Comparison of ENCODE assay signal across 8 cellular contexts in genomic region chr5:179678238-179679013, GRCh38. TPM values are rescaled to one million over a fixed set of nuclear protein-coding genes. Genes with fewer than 3 reads are reported as not detected.
DNase-seq lines count a peak whose midpoint lies in the region; ATAC-seq, FAIRE-seq and TF ChIP-seq lines count a peak whose summit lies in the region.

No MANE protein-coding gene starts in this region.

- H3K9ac ChIP-seq in keratinocyte (ENCODE audit: control insufficient read depth, extremely low read depth, insufficient read depth, low read length) = peak overlapping the region; percentile 94

- H3K27ac ChIP-seq in keratinocyte (ENCODE audit: control insufficient read depth, insufficient read depth, low read length) = peak overlapping the region; percentile 86

- peak overlapping the region; percentile 85 for H3K4me2 ChIP-seq in keratinocyte (ENCODE audit: control insufficient read depth, extremely low read depth, insufficient read depth, low read depth, low read length)

- H3K9me3 ChIP-seq in keratinocyte (ENCODE audit: control insufficient read depth, low read depth, low read length) = no peaks in the 10 kb centered on the region

- H3K4me3 ChIP-seq in keratinocyte (ENCODE audit: control insufficient read depth in 2 of 3, extremely low read depth in 1 of 3, insufficient read depth in 2 of 3, low read depth in 1 of 3, low read length in 3 of 3) = peak overlapping the region; percentile 77 to 96 (median 95)

- H2AFZ ChIP-seq in keratinocyte (ENCODE audit: control insufficient read depth, low read length) = peak overlapping the region; percentile 96

- peaks cover 10% of the 10 kb centered on the region for H3K79me2 ChIP-seq in keratinocyte (ENCODE audit: control insufficient read depth, insufficient read depth, low read length)

- H4K20me1 ChIP-seq in keratinocyte (ENCODE audit: control insufficient read depth, extremely low read depth, insufficient read depth, low read length) = no peaks in the 10 kb centered on the region

- ATAC-seq in GM19035 (IDR thresholded peaks at IDR 0.05; ENCODE audit: unreplicated experiment) (peak; percentile 86), HG03280 (IDR thresholded peaks at IDR 0.05; ENCODE audit: unreplicated experiment) (peak; percentile 85)
- ATAC-seq in activated CD4-positive, CD25-positive, alpha-beta regulatory T cell treated with anti-CD3 and anti-CD28 coated beads, Interleukin-2, amount 50 U/mL, for 24 hours = peak; percentile 93

- no peak for FAIRE-seq in keratinocyte (lab: Jason Lieb, UNC)

- no peaks in the 10 kb centered on the region for H3K9me1 ChIP-seq in keratinocyte (ENCODE audit: control insufficient read depth, extremely low read depth, insufficient read depth, low read length)

- no peaks in the 10 kb centered on the region for H3K27me3 ChIP-seq in keratinocyte (ENCODE audit: control insufficient read depth, extremely low read depth, insufficient read depth, low read length)

- dilution Hi-C loops in keratinocyte (cut with MboI; ENCODE audit: extremely low pct_ligation_motif_present, low sequenced_read_pairs) = no loop called here

- DNase-seq in AG09319 (ENCODE audit: extremely low read depth, low read depth) (peak; percentile 83), NCI-H345 treated with DMSO at 0.1 percent for 48 hours (lab: John Stamatoyannopoulos, UW; ENCODE audit: unreplicated experiment) (peak; percentile 91), cerebellar cortex (ENCODE audit: low spot score) (peak; percentile 93), keratinocyte (ENCODE audit: low read depth, low spot score) (peak; percentile 82)
- DNase-seq in stimulated activated CD4-positive, alpha-beta T cell treated with anti-CD3 and anti-CD28 coated beads, Interleukin-12 subunit alpha, Interleukin-12 subunit beta, amount 100 ng/mL, for 4 hours = peak; percentile 94

- peaks cover 0 to 2% of the 10 kb centered on the region in 2 experiments for H3K36me3 ChIP-seq in keratinocyte (ENCODE audit: control insufficient read depth in 2 of 2, extremely low read depth in 1 of 2, insufficient read depth in 2 of 2, low read length in 2 of 2)

- TF ChIP-seq CTCF in AG09319 (IDR thresholded peaks at IDR 0.05; ENCODE audit: low read depth, low read length) (no peak; the same call in 1 of the 2 replicates), keratinocyte (optimal IDR thresholded peaks at IDR 0.05 in 1 of 3, IDR thresholded peaks at IDR 0.05 in 1 of 3, conservative IDR thresholded peaks at IDR 0.05 in 1 of 3; ENCODE audit: extremely low read depth in 1 of 3, insufficient read depth in 2 of 3, low read length in 3 of 3) (peak in 1 of 3 experiments; percentile 16)

- H3K4me1 ChIP-seq in keratinocyte (ENCODE audit: control insufficient read depth, extremely low read depth, insufficient read depth, low read length) = peaks cover 12% of the 10 kb centered on the region

RNA-seq across cellular contexts. Expression of gene CBY3, which starts 2.4 kb away (rescaled TPM):
- not detected in 3 replicates for polyA plus RNA-seq in keratinocyte
- polyA plus RNA-seq in keratinocyte (2011; ENCODE audit: low read depth) = not detected
- polyA plus RNA-seq in keratinocyte (2011; cell fraction: cytosol; rRNA removed) = not detected in 2 replicates
- not detected in 2 replicates for polyA plus RNA-seq in keratinocyte (2011; cell fraction: nucleus; rRNA removed)
- 0.31 TPM in 1 of 2 replicates, not detected in the other for polyA plus RNA-seq in keratinocyte (2012; ENCODE audit: low replicate concordance)
- not detected in 3 replicates for polyA minus RNA-seq in keratinocyte
- polyA minus RNA-seq in keratinocyte (2011; cell fraction: cytosol; rRNA and poly(A)+ RNA removed) = not detected
- not detected in 2 replicates for polyA minus RNA-seq in keratinocyte (2011; cell fraction: nucleus; rRNA and poly(A)+ RNA removed)

RNA-seq across cellular contexts. Expression of gene CANX, which starts 20.3 kb away (rescaled TPM):
- 338 to 720 TPM (median 579 TPM) in 3 replicates for polyA plus RNA-seq in keratinocyte
- polyA plus RNA-seq in keratinocyte (2011; ENCODE audit: low read depth) = 224 TPM
- 167 and 348 TPM in 2 replicates for polyA plus RNA-seq in keratinocyte (2011; cell fraction: cytosol; rRNA removed)
- 353 and 525 TPM in 2 replicates for polyA plus RNA-seq in keratinocyte (2011; cell fraction: nucleus; rRNA removed)
- 255 and 517 TPM in 2 replicates for polyA plus RNA-seq in keratinocyte (2012; ENCODE audit: low replicate concordance)
- 749 to 1,149 TPM (median 774 TPM) in 3 replicates for polyA minus RNA-seq in keratinocyte
- polyA minus RNA-seq in keratinocyte (2011; cell fraction: cytosol; rRNA and poly(A)+ RNA removed) = 354 TPM
- polyA minus RNA-seq in keratinocyte (2011; cell fraction: nucleus; rRNA and poly(A)+ RNA removed) = 542 and 1,030 TPM in 2 replicates

RNA-seq across cellular contexts. Expression of gene MAML1, which starts 54.2 kb away (rescaled TPM):
- polyA plus RNA-seq in keratinocyte = 3.2 to 6.0 TPM (median 4.9 TPM) in 3 replicates
- polyA plus RNA-seq in keratinocyte (2011; ENCODE audit: low read depth) = 2.4 TPM
- 4.4 and 4.7 TPM in 2 replicates for polyA plus RNA-seq in keratinocyte (2011; cell fraction: cytosol; rRNA removed)
- 13.0 and 14.7 TPM in 2 replicates for polyA plus RNA-seq in keratinocyte (2011; cell fraction: nucleus; rRNA removed)
- 7.6 and 10.0 TPM in 2 replicates for polyA plus RNA-seq in keratinocyte (2012; ENCODE audit: low replicate concordance)
- polyA minus RNA-seq in keratinocyte = 4.4 to 22.6 TPM (median 7.3 TPM) in 3 replicates
- 4.8 TPM for polyA minus RNA-seq in keratinocyte (2011; cell fraction: cytosol; rRNA and poly(A)+ RNA removed)
- 9.1 and 11.9 TPM in 2 replicates for polyA minus RNA-seq in keratinocyte (2011; cell fraction: nucleus; rRNA and poly(A)+ RNA removed)

RNA-seq across cellular contexts. Expression of gene HNRNPH1, which starts 55.0 kb away (rescaled TPM):
- 201 to 431 TPM (median 222 TPM) in 3 replicates for polyA plus RNA-seq in keratinocyte
- 945 TPM for polyA plus RNA-seq in keratinocyte (2011; ENCODE audit: low read depth)
- polyA plus RNA-seq in keratinocyte (2011; cell fraction: cytosol; rRNA removed) = 94.9 and 105 TPM in 2 replicates
- 457 and 725 TPM in 2 replicates for polyA plus RNA-seq in keratinocyte (2011; cell fraction: nucleus; rRNA removed)
- polyA plus RNA-seq in keratinocyte (2012; ENCODE audit: low replicate concordance) = 245 and 327 TPM in 2 replicates
- polyA minus RNA-seq in keratinocyte = 82.1 to 360 TPM (median 118 TPM) in 3 replicates
- 161 TPM for polyA minus RNA-seq in keratinocyte (2011; cell fraction: cytosol; rRNA and poly(A)+ RNA removed)
- polyA minus RNA-seq in keratinocyte (2011; cell fraction: nucleus; rRNA and poly(A)+ RNA removed) = 524 and 619 TPM in 2 replicates

Comparison
In these comparisons a context has a peak if more than half of its experiments do, and no peak if none do; other contexts are left out.
1. Peak in every context shown above with its lines: DNase-seq, ATAC-seq, H3K4me3 ChIP-seq and H3K27ac ChIP-seq.